1 cellular context compared by ENCODE assay signal in genomic region chr15:62902821-62903220, GRCh38.
TF ChIP-seq lines count a peak whose summit lies in the region.

No MANE protein-coding gene starts in this region.

TF ChIP-seq in WTC11, 78 proteins besides CTCF, POLR2A, EP300 and RAD21 (continued from another document):
- TF ChIP-seq E2F4 (CRISPR knock-in tag; IDR thresholded peaks at IDR 0.05; ENCODE audit: borderline replicate concordance, low read depth), result no peak
- TF ChIP-seq, protein P1, sequence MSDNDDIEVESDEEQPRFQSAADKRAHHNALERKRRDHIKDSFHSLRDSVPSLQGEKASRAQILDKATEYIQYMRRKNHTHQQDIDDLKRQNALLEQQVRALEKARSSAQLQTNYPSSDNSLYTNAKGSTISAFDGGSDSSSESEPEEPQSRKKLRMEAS (CRISPR knock-in tag; IDR thresholded peaks at IDR 0.05), result no peak
- no peak for TF ChIP-seq NFYB (CRISPR knock-in tag; conservative IDR thresholded peaks at IDR 0.05; ENCODE audit: low read depth)
- no peak for TF ChIP-seq ZNF263 (CRISPR knock-in tag; IDR thresholded peaks at IDR 0.05; ENCODE audit: low read depth)
- no peak for TF ChIP-seq ZNF121 (CRISPR knock-in tag; IDR thresholded peaks at IDR 0.05)
- TF ChIP-seq MLX (CRISPR knock-in tag; IDR thresholded peaks at IDR 0.05), result no peak
- TF ChIP-seq PRRX2 (CRISPR knock-in tag; IDR thresholded peaks at IDR 0.05), result no peak
- no peak for TF ChIP-seq CBFB (CRISPR knock-in tag; IDR thresholded peaks at IDR 0.05; ENCODE audit: low read depth)
- no peak for TF ChIP-seq ATF2 (CRISPR knock-in tag; IDR thresholded peaks at IDR 0.05; ENCODE audit: borderline replicate concordance, low read depth)
- no peak for TF ChIP-seq ZNF219 (CRISPR knock-in tag; IDR thresholded peaks at IDR 0.05; ENCODE audit: borderline replicate concordance)
